Comparison of ENCODE assay signal across 8 cellular contexts in genomic region chr2:218271865-218272530, GRCh38. TPM values are rescaled to one million over a fixed set of nuclear protein-coding genes. Genes with fewer than 3 reads are reported as not detected.
A peak's percentile ranks its signal among the peaks of the same experiment; 100 is the strongest.
DNase-seq lines count a peak whose midpoint lies in the region; ATAC-seq and TF ChIP-seq lines count a peak whose summit lies in the region.

No MANE protein-coding gene starts in this region.

- no peak overlapping the region for H3K4ac ChIP-seq in H9 (ENCODE audit: low read depth, low read length)

- no peak overlapping the region for H2BK120ac ChIP-seq in H9 (ENCODE audit: low read depth, low read length, poor library complexity, severe bottlenecking)

- no peak overlapping the region for H4K5ac ChIP-seq in H9 (ENCODE audit: insufficient read length, low read depth, low read length)

- H3K56ac ChIP-seq in H9 (ENCODE audit: insufficient read length, low read depth, low read length), result no peak overlapping the region

- H3K27ac Mint-ChIP-seq in H9, result no peak overlapping the region
- H3K27ac Mint-ChIP-seq in T-helper 17 cell, result peak overlapping the region; percentile 90

- WGBS in H9 (ENCODE audit: extremely low coverage, insufficient read length, low lambda C conversion rate), result no CpG with 5 or more reads among the region's 5 CpGs
- WGBS in spleen, 5 donors, result 61 to 80% (median 67%) methylated on average over 5 of the region's 5 CpGs

- H3K18ac ChIP-seq in H9 (ENCODE audit: insufficient read length, low read depth, low read length), result no peak overlapping the region

- H2AK5ac ChIP-seq in H9 (ENCODE audit: insufficient read length, low read length), result no peak overlapping the region

- no peaks in the 10 kb centered on the region for H3K9me3 Mint-ChIP-seq in H9

- H4K91ac ChIP-seq in H9 (ENCODE audit: insufficient read length, low read depth, low read length), result no peak overlapping the region

- H3K27me3 Mint-ChIP-seq in H9 (ENCODE audit: low read depth), result no peaks in the 10 kb centered on the region; the same call in 1 of the 2 replicates
- H3K27me3 Mint-ChIP-seq in T-helper 17 cell, result no peaks in the 10 kb centered on the region

- H2AFZ ChIP-seq in H9 (ENCODE audit: low read length), result no peak overlapping the region

- H3K27me3 ChIP-seq in H9 (ENCODE audit: insufficient read depth, low read length) (no peaks in the 10 kb centered on the region), spleen (replicated peaks in 1 of 7) (no peaks in the 10 kb centered on the region)

- H3K4me1 ChIP-seq in H9 (ENCODE audit: insufficient read depth, low read length), result no peaks in the 10 kb centered on the region
- peaks cover 34 to 87% (median 55%) of the 10 kb centered on the region in 6 donors for H3K4me1 ChIP-seq in spleen

- H2BK12ac ChIP-seq in H9 (ENCODE audit: insufficient read length, low read depth, low read length), result no peak overlapping the region

- no peak overlapping the region for H3T11ph ChIP-seq in H9 (ENCODE audit: low read length)

- no peak for ATAC-seq in T-helper 17 cell
- no peak for ATAC-seq in HG02571 (IDR thresholded peaks at IDR 0.05; ENCODE audit: unreplicated experiment)

- no peak overlapping the region for H3K27ac ChIP-seq in H9 (ENCODE audit: insufficient read length, low read depth, low read length)
- H3K27ac ChIP-seq in spleen, result peak overlapping the region in 6 of 8 donors; percentile 21 to 87 (median 72)

- H3K14ac ChIP-seq in H9 (ENCODE audit: insufficient read depth, low read length), result no peak overlapping the region

- no peaks in the 10 kb centered on the region for H3K79me2 ChIP-seq in H9 (ENCODE audit: insufficient read depth, low read length)

- H3K23ac ChIP-seq in H9 (ENCODE audit: insufficient read length, low read depth, low read length), result no peak overlapping the region

- H3K36me3 Mint-ChIP-seq in H9 (ENCODE audit: insufficient read depth in 1 of 3, low read depth in 3 of 3) (peaks cover 13 to 44% (median 42%) of the 10 kb centered on the region in 3 experiments; a peak in 6 of 7 replicates), T-helper 17 cell (ENCODE audit: low read depth) (peaks cover 7% of the 10 kb centered on the region)

- H2BK5ac ChIP-seq in H9 (ENCODE audit: insufficient read length, low read length), result no peak overlapping the region

- H2BK20ac ChIP-seq in H9 (ENCODE audit: low read depth, low read length, poor library complexity, severe bottlenecking), result no peak overlapping the region

- intact Hi-C loops in spleen (cut with DNase I; ENCODE audit: low total_unique reads), result no loop called here

- no peak for TF ChIP-seq CTCF in H9 (conservative IDR thresholded peaks at IDR 0.05)
- no peak for TF ChIP-seq CTCF in fibroblast of villous mesenchyme (IDR thresholded peaks at IDR 0.05; ENCODE audit: insufficient read depth, low read depth, low read length)
- TF ChIP-seq CTCF in spleen (IDR thresholded peaks at IDR 0.05 in 8 of 11, conservative IDR thresholded peaks at IDR 0.05 in 3 of 11), result no peak

- H3K9ac ChIP-seq in H9 (ENCODE audit: extremely low read depth, insufficient read length, low read length), result no peak overlapping the region

- H4K20me1 ChIP-seq in H9 (ENCODE audit: control insufficient read depth, insufficient read depth, insufficient read length), result no peaks in the 10 kb centered on the region

- H3K4me2 ChIP-seq in H9 (ENCODE audit: insufficient read depth, insufficient read length, low read length), result no peak overlapping the region

- no peaks in the 10 kb centered on the region for H3K79me1 ChIP-seq in H9 (ENCODE audit: insufficient read depth, low read depth, low read length, poor library complexity, severe bottlenecking)

- H3K9me3 ChIP-seq in H9 (ENCODE audit: control insufficient read depth, low read depth, low read length) (no peaks in the 10 kb centered on the region), T-helper 17 cell (ENCODE audit: control insufficient read depth, low read length, poor library complexity, severe bottlenecking) (no peaks in the 10 kb centered on the region), spleen (no peaks in the 10 kb centered on the region)

- H3K4me3 Mint-ChIP-seq in H9 (peak overlapping the region; percentile 80 to 92), T-helper 17 cell (peak overlapping the region; percentile 95)

- H3K4me3 ChIP-seq in fibroblast of villous mesenchyme (ENCODE audit: low read depth, low read length) (peak overlapping the region; percentile 68), spleen (peak overlapping the region in 3 of 8 donors; percentile 94 to 99 (median 95))

- H3K4me1 Mint-ChIP-seq in H9 (peaks cover 18 to 21% of the 10 kb centered on the region in 2 experiments), T-helper 17 cell (peaks cover 38% of the 10 kb centered on the region)

- no peak overlapping the region for H4K8ac ChIP-seq in H9 (replicated peaks; ENCODE audit: insufficient read length, low read depth, low read length)

- H3K23me2 ChIP-seq in H9 (ENCODE audit: insufficient read length, low read depth, low read length, poor library complexity, severe bottlenecking), result peaks cover 9% of the 10 kb centered on the region

- peaks cover 0 to 65% (median 44%) of the 10 kb centered on the region in 6 donors for H3K36me3 ChIP-seq in spleen

- no peak overlapping the region for H2BK15ac ChIP-seq in H9 (ENCODE audit: low read depth, low read length)

- no peak for TF ChIP-seq POLR2A in spleen (IDR thresholded peaks at IDR 0.05)

- DNase-seq in H9 (no peak), T-helper 17 cell (no peak), fibroblast of villous mesenchyme (ENCODE audit: low read depth) (no peak), spleen (no peak), GM03348 (ENCODE audit: low spot score) (no peak), H4 (ENCODE audit: low spot score) (no peak), activated gamma-delta T cell (lab: John Stamatoyannopoulos, UW) (no peak)

RNA-seq across cellular contexts. Expression of gene PNKD, which starts 1.7 kb away (rescaled TPM):
- 31.6 and 32.3 TPM in 2 replicates for total RNA-seq in H9 (2021)
- total RNA-seq in T-helper 17 cell, result 10 to 100 TPM; 21.1 to 31.2 TPM
- total RNA-seq in fibroblast of villous mesenchyme, result 26.1 and 26.8 TPM in 2 replicates
- total RNA-seq in spleen, result 10 to 100 TPM; 41.4 to 61.2 (median 47.7) TPM
- polyA plus RNA-seq in spleen, result 10 to 100 TPM; 69.0 to 92.1 (median 83.5) TPM
- 39.6 and 40.2 TPM in 2 replicates for total RNA-seq in H4 (2014; rRNA removed; shearing (Covaris generic))

RNA-seq across cellular contexts. Expression of gene AAMP, which starts 2.1 kb away (rescaled TPM):
- total RNA-seq in H9 (2021), result 103 and 106 TPM in 2 replicates
- 10 to 100 TPM; 46.8 to 47.0 TPM for total RNA-seq in T-helper 17 cell
- total RNA-seq in fibroblast of villous mesenchyme, result 104 and 110 TPM in 2 replicates
- total RNA-seq in spleen, result 10 to 100 TPM; 55.6 to 84.6 (median 61.9) TPM
- 10 to 100 TPM; 54.1 to 93.8 (median 65.6) TPM for polyA plus RNA-seq in spleen
- 120 and 187 TPM in 2 replicates for total RNA-seq in H4 (2014; rRNA removed; shearing (Covaris generic))

RNA-seq across cellular contexts. Expression of gene GPBAR1, which starts 11.2 kb away (rescaled TPM):
- total RNA-seq in H9 (2021) (0.37 and 0.44 TPM in 2 replicates), T-helper 17 cell (1 to 10 TPM; 1.5 to 2.7 TPM), fibroblast of villous mesenchyme (under 0.01 TPM in 1 of 2 replicates, not detected in the other), spleen (10 to 100 TPM in 1 of 7 donors, 1 to 10 TPM in 6; 2.6 to 13.9 (median 7.3) TPM)
- 1 to 10 TPM; 1.4 to 9.0 (median 2.9) TPM for polyA plus RNA-seq in spleen
- 0.37 TPM in 1 of 2 replicates, not detected in the other for total RNA-seq in H4 (2014; rRNA removed; shearing (Covaris generic))

RNA-seq across cellular contexts. Expression of gene TMBIM1, which starts 20.3 kb away (rescaled TPM):
- 17.4 and 20.1 TPM in 2 replicates for total RNA-seq in H9 (2021)
- total RNA-seq in T-helper 17 cell, result 100 to 1,000 TPM in 1 of 2 donors, 10 to 100 TPM in 1; 97.4 to 121 TPM
- total RNA-seq in fibroblast of villous mesenchyme, result 123 and 136 TPM in 2 replicates
- total RNA-seq in spleen, result 100 to 1,000 TPM in 3 of 7 donors, 10 to 100 TPM in 4; 79.4 to 121 (median 95.9) TPM
- polyA plus RNA-seq in spleen, result 10 to 100 TPM; 17.2 to 33.1 (median 27.4) TPM
- total RNA-seq in H4 (2014; rRNA removed; shearing (Covaris generic)), result 57.1 and 70.5 TPM in 2 replicates

RNA-seq across cellular contexts. Expression of gene ARPC2, which starts 55.0 kb away (rescaled TPM):
- total RNA-seq in H9 (2021), result 197 and 204 TPM in 2 replicates
- total RNA-seq in T-helper 17 cell, result 100 to 1,000 TPM; 424 to 467 TPM
- 482 and 483 TPM in 2 replicates for total RNA-seq in fibroblast of villous mesenchyme
- total RNA-seq in spleen, result 100 to 1,000 TPM; 344 to 554 (median 430) TPM
- polyA plus RNA-seq in spleen, result 100 to 1,000 TPM; 262 to 317 (median 289) TPM
- 264 and 290 TPM in 2 replicates for total RNA-seq in H4 (2014; rRNA removed; shearing (Covaris generic))
